In the genomic region with DNA sequence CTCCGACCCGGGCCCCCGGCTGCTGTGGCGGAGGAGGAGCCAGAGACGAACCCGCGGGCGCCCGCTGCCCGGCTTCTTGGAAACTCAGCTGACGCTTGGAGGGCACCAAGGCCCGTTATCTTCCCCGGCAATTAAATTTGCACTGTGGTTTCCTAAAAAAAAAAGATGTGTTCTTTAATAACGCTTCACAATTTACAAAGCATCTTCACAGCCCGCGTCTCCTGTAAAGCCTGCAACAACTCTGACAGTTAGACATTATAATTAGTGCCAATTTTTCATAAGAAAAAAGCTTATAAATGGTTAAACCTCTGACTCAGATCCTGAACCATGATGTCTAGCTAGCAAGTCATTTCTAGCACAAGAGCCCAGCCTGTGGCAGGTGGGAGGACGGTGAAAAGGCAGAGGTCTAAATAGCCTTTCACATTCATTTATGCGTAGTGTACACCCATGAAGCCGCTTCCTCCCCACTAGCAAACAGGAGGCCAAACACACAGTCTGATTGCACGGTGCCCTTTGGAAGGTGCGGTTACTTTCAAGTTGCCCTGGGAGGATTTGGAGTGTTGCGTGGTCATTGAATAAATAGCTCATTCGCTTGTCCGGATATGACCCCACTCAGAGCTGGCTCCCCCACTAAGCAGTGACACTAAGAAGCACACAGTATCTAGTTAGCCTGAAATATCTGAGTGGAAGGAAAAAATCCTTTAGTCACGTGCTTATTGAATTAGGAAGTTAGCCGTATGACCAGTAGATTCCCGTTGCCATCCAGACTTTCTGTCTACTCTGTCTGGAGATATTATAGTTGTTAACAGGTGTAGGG, we compare ENCODE assay signal across 1 cellular context.
TF ChIP-seq lines count a peak whose summit lies in the region.

No MANE protein-coding gene starts in this region.

TF ChIP-seq in HepG2, 621 proteins besides CTCF, POLR2A, EP300 and RAD21 (continued from another document and continues in another):
- TF ChIP-seq ATF6 (CRISPR knock-in tag; conservative IDR thresholded peaks at IDR 0.05), result no peak
- peak; percentile 72; the same call in 1 of the 2 replicates for TF ChIP-seq ZNF124 (CRISPR knock-in tag; IDR thresholded peaks at IDR 0.05)
- peak; percentile 69; the same call in 1 of the 2 replicates for TF ChIP-seq ZNF142 (CRISPR knock-in tag; IDR thresholded peaks at IDR 0.05)
- TF ChIP-seq NR3C1 (CRISPR knock-in tag; IDR thresholded peaks at IDR 0.05), result no peak
- TF ChIP-seq ATRX (CRISPR knock-in tag; IDR thresholded peaks at IDR 0.05; ENCODE audit: borderline replicate concordance), result no peak
- TF ChIP-seq PHF21A (CRISPR knock-in tag; IDR thresholded peaks at IDR 0.05), result peak; percentile 93
- peak; percentile 72 for TF ChIP-seq ZEB1 (IDR thresholded peaks at IDR 0.05; ENCODE audit: insufficient replicate concordance, low read depth)
- 0 out of 2 replicates have a peak, but pooled peaks have one; percentile 23 for TF ChIP-seq NR1H2 (CRISPR knock-in tag; IDR thresholded peaks at IDR 0.05; ENCODE audit: borderline replicate concordance, low read depth)
- TF ChIP-seq, protein P1, sequence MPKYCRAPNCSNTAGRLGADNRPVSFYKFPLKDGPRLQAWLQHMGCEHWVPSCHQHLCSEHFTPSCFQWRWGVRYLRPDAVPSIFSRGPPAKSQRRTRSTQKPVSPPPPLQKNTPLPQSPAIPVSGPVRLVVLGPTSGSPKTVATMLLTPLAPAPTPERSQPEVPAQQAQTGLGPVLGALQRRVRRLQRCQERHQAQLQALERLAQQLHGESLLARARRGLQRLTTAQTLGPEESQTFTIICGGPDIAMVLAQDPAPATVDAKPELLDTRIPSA (CRISPR knock-in tag; IDR thresholded peaks at IDR 0.05; ENCODE audit: borderline replicate concordance), result no peak
- TF ChIP-seq HNRNPLL (IDR thresholded peaks at IDR 0.05; ENCODE audit: low read depth, low read length, poor library complexity, severe bottlenecking), result no peak
- TF ChIP-seq ATM (IDR thresholded peaks at IDR 0.05; ENCODE audit: borderline replicate concordance), result no peak
- TF ChIP-seq ZNF407 (CRISPR knock-in tag; IDR thresholded peaks at IDR 0.05; ENCODE audit: not compliant biosample characterization), result no peak
- peak in 1 of 2 experiments; percentile 85; a peak in 3 of 4 replicates for TF ChIP-seq HMGXB4 (CRISPR knock-in tag; IDR thresholded peaks at IDR 0.05; ENCODE audit: borderline replicate concordance in 1 of 2, low read depth in 1 of 2)
- peak; percentile 76; the same call in 1 of the 2 replicates for TF ChIP-seq BRF2 (CRISPR knock-in tag; IDR thresholded peaks at IDR 0.05)
- TF ChIP-seq MTERF4 (CRISPR knock-in tag; IDR thresholded peaks at IDR 0.05), result no peak
- TF ChIP-seq, protein P2, sequence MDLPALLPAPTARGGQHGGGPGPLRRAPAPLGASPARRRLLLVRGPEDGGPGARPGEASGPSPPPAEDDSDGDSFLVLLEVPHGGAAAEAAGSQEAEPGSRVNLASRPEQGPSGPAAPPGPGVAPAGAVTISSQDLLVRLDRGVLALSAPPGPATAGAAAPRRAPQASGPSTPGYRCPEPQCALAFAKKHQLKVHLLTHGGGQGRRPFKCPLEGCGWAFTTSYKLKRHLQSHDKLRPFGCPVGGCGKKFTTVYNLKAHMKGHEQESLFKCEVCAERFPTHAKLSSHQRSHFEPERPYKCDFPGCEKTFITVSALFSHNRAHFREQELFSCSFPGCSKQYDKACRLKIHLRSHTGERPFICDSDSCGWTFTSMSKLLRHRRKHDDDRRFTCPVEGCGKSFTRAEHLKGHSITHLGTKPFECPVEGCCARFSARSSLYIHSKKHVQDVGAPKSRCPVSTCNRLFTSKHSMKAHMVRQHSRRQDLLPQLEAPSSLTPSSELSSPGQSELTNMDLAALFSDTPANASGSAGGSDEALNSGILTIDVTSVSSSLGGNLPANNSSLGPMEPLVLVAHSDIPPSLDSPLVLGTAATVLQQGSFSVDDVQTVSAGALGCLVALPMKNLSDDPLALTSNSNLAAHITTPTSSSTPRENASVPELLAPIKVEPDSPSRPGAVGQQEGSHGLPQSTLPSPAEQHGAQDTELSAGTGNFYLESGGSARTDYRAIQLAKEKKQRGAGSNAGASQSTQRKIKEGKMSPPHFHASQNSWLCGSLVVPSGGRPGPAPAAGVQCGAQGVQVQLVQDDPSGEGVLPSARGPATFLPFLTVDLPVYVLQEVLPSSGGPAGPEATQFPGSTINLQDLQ (CRISPR knock-in tag; IDR thresholded peaks at IDR 0.05), result 0 out of 2 replicates have a peak, but pooled peaks have one; percentile 43
- TF ChIP-seq BRD4 (CRISPR knock-in tag; IDR thresholded peaks at IDR 0.05), result peak; percentile 96
